11 cellular contexts compared by ENCODE assay signal in the genomic region with DNA sequence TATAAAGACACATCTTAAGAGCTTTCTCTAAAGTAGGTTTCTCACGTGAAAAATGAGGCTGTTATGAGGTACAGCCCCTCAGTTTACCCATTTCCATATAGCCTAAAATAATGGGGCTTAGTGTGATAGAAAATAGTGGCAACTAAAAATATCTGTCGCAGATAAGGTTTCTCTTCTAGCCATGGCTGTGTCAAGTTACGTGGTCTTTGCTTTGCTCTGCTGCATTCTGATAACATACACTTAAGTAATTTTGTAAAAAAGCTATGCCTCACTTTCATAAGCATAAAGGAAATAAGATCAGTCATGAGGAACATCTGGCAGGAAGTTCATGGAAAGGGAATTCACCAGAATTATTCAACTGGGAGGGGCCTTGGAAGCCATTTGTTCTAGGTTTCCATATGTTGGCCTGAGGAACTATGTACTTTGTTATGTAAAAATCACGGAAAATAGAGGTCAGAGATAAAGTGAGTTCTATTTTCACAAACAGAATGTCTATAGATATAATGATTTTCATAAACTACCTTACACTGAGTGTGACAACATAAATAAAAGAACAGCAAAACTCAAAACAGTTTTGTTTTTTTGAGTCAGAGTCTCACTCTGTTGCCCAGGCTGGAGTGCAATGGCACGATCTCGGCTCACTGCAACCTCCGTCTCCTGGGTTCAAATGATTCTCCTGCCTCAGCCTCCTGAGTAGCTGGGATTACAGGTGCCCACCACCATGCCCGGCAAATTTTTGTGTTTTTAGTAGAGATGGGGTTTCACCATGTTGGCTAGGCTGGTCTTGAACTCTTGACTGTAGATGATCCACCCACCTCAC.
DNase-seq lines count a peak whose midpoint lies in the region; ATAC-seq and TF ChIP-seq lines count a peak whose summit lies in the region.
"Had no signal": no experiment of that assay in that cellular context is flagged by ENCODE, and none has a peak within 500 bp of the region (broad histone marks: within the 10 kb centered on the region; RNA-seq: fewer than 3 reads in every experiment).

No MANE protein-coding gene starts in this region.

- H3K4me1 Mint-ChIP-seq in CD8-positive, alpha-beta memory T cell, result peaks cover 9 to 12% (median 10%) of the 10 kb centered on the region in 3 donors
- H3K4me1 Mint-ChIP-seq in CD4-positive, alpha-beta memory T cell, result peaks cover 11 to 15% (median 14%) of the 10 kb centered on the region in 4 donors

- TF ChIP-seq POLR2A in IMR-90 (IDR thresholded peaks at IDR 0.05; ENCODE audit: low read depth, low read length) (no peak), thyroid gland (IDR thresholded peaks at IDR 0.05) (no peak)

- peak overlapping the region; percentile 29; the same call in 1 of the 2 replicates for H3K9ac ChIP-seq in IMR-90 (ENCODE audit: low read depth, low read length)

- H3K27me3 Mint-ChIP-seq in CD8-positive, alpha-beta memory T cell, result no peaks in the 10 kb centered on the region
- no peaks in the 10 kb centered on the region for H3K27me3 Mint-ChIP-seq in CD4-positive, alpha-beta memory T cell

- H3K14ac ChIP-seq in IMR-90 (replicated peaks; ENCODE audit: low read depth, low read length), result peak overlapping the region; percentile 68

- no peaks in the 10 kb centered on the region for H3K9me3 ChIP-seq in CD8-positive, alpha-beta memory T cell (ENCODE audit: low read length)
- H3K9me3 ChIP-seq in IMR-90 (ENCODE audit: control insufficient read depth, insufficient read depth, low read length), result no peaks in the 10 kb centered on the region
- H3K9me3 ChIP-seq in mucosa of descending colon, result no peaks in the 10 kb centered on the region
- H3K9me3 ChIP-seq in thyroid gland, result no peaks in the 10 kb centered on the region
- no peaks in the 10 kb centered on the region for H3K9me3 ChIP-seq in CD4-positive, alpha-beta memory T cell (ENCODE audit: control insufficient read depth in 1 of 2, low read length in 2 of 2)
- H3K9me3 ChIP-seq: body of pancreas, tibial nerve had no signal

- peak overlapping the region; percentile 97 for H4K5ac ChIP-seq in IMR-90 (ENCODE audit: low read depth, low read length)

- no peak overlapping the region for H3K4me3 ChIP-seq in CD8-positive, alpha-beta memory T cell (ENCODE audit: low read length)
- H3K4me3 ChIP-seq in IMR-90 (ENCODE audit: insufficient read depth, low read depth, low read length) (no peak overlapping the region), brain microvascular endothelial cell (ENCODE audit: low read depth, low read length) (no peak overlapping the region), mucosa of descending colon (no peak overlapping the region), thyroid gland (replicated peaks in 1 of 3) (no peak overlapping the region)
- H3K4me3 ChIP-seq in CD4-positive, alpha-beta memory T cell (ENCODE audit: low read length in 2 of 2), result no peak overlapping the region
- H3K4me3 ChIP-seq: body of pancreas, tibial nerve had no signal

- WGBS in IMR-90 (ENCODE audit: extremely low coverage in 2 of 2, insufficient read length in 1 of 2), 2 experiments, result no CpG with 5 or more reads among the region's 8 CpGs
- WGBS in thyroid gland, 2 donors, result 79 to 88% methylated on average over 8 of the region's 8 CpGs

- peak overlapping the region; percentile 61; the same call in 2 of the 3 replicates for H2BK15ac ChIP-seq in IMR-90 (ENCODE audit: low read depth, low read length)

- H3K36me3 Mint-ChIP-seq in CD8-positive, alpha-beta memory T cell, result no peaks in the 10 kb centered on the region
- no peaks in the 10 kb centered on the region for H3K36me3 Mint-ChIP-seq in CD4-positive, alpha-beta memory T cell

- dilution Hi-C loops in IMR-90 (cut with HindIII; ENCODE audit: low sequenced_read_pairs, unreplicated experiment), result no loop called here

- peak overlapping the region; percentile 78; the same call in 1 of the 2 replicates for H3K4ac ChIP-seq in IMR-90 (ENCODE audit: low read depth, low read length)

- no peak overlapping the region for H3K4me3 Mint-ChIP-seq in CD8-positive, alpha-beta memory T cell
- H3K4me3 Mint-ChIP-seq in CD4-positive, alpha-beta memory T cell, result no peak overlapping the region

- no peak for TF ChIP-seq RAD21 in IMR-90 (IDR thresholded peaks at IDR 0.05; ENCODE audit: low read length)

- H3K56ac ChIP-seq in IMR-90 (ENCODE audit: extremely low read depth, insufficient read depth, low read length), result peak overlapping the region; percentile 74

- H4K20me1 ChIP-seq in IMR-90 (ENCODE audit: insufficient read depth, low read length), result no peaks in the 10 kb centered on the region

- no peak overlapping the region for H3K27ac Mint-ChIP-seq in CD8-positive, alpha-beta memory T cell
- no peak overlapping the region for H3K27ac Mint-ChIP-seq in CD4-positive, alpha-beta memory T cell

- peak overlapping the region; percentile 48 for H3K27ac ChIP-seq in CD8-positive, alpha-beta memory T cell (ENCODE audit: low read depth, low read length)
- H3K27ac ChIP-seq in IMR-90 (ENCODE audit: insufficient read depth, low read length) (peak overlapping the region; percentile 80), brain microvascular endothelial cell (peak overlapping the region; percentile 90), thyroid gland (no peak overlapping the region)
- no peak overlapping the region for H3K27ac ChIP-seq in CD4-positive, alpha-beta memory T cell (ENCODE audit: low read depth, low read length)

- no peak overlapping the region for H2AK9ac ChIP-seq in IMR-90 (replicated peaks; ENCODE audit: low read depth, low read length, poor library complexity)

- H3K36me3 ChIP-seq in CD8-positive, alpha-beta memory T cell (ENCODE audit: insufficient read depth, low read length), result no peaks in the 10 kb centered on the region
- H3K36me3 ChIP-seq in IMR-90 (ENCODE audit: control insufficient read depth, insufficient read depth, low read length) (no peaks in the 10 kb centered on the region), brain microvascular endothelial cell (replicated peaks) (no peaks in the 10 kb centered on the region), mucosa of descending colon (ENCODE audit: low read depth) (no peaks in the 10 kb centered on the region), thyroid gland (no peaks in the 10 kb centered on the region)
- no peaks in the 10 kb centered on the region for H3K36me3 ChIP-seq in CD4-positive, alpha-beta memory T cell (ENCODE audit: insufficient read depth, low read length)
- H3K36me3 ChIP-seq: tibial nerve had no signal

- DNase-seq in CD8-positive, alpha-beta memory T cell, result no peak
- DNase-seq in IMR-90 (peak; percentile 93), brain microvascular endothelial cell (peak; percentile 68), mucosa of descending colon (no peak), NCI-H1105 treated with DMSO at 0.1 percent for 48 hours (lab: John Stamatoyannopoulos, UW) (no peak), thyroid gland (no peak)
- no peak for DNase-seq in CD4-positive, alpha-beta memory T cell
- DNase-seq: body of pancreas, NCI-H1694 treated with DMSO at 0.1 percent for 48 hours had no signal

- peak overlapping the region; percentile 49; the same call in 1 of the 2 replicates for H3K4me2 ChIP-seq in IMR-90 (ENCODE audit: low read depth, low read length)

- CTCF ChIA-PET in CD8-positive, alpha-beta memory T cell (lab: Charles Lee), result no interaction called here
- CTCF ChIA-PET in IMR-90 (lab: Yijun Ruan, JAX), result no interaction called here
- CTCF ChIA-PET in CD4-positive, alpha-beta memory T cell (lab: Charles Lee; ENCODE audit: partially characterized antibody), result no interaction called here

- TF ChIP-seq CTCF in IMR-90 (conservative IDR thresholded peaks at IDR 0.05; ENCODE audit: low read depth, low read length) (no peak), brain microvascular endothelial cell (IDR thresholded peaks at IDR 0.05; ENCODE audit: low read depth, low read length, missing control alignments) (no peak), mucosa of descending colon (IDR thresholded peaks at IDR 0.05) (no peak), thyroid gland (IDR thresholded peaks at IDR 0.05) (no peak)

- no peaks in the 10 kb centered on the region for H3K9me3 Mint-ChIP-seq in CD8-positive, alpha-beta memory T cell
- H3K9me3 Mint-ChIP-seq in CD4-positive, alpha-beta memory T cell, result no peaks in the 10 kb centered on the region

- H3K27me3 ChIP-seq in CD8-positive, alpha-beta memory T cell (ENCODE audit: insufficient read depth, low read length, poor library complexity, severe bottlenecking), result no peaks in the 10 kb centered on the region
- H3K27me3 ChIP-seq in IMR-90 (ENCODE audit: control insufficient read depth, insufficient read depth, low read length) (no peaks in the 10 kb centered on the region), brain microvascular endothelial cell (replicated peaks) (no peaks in the 10 kb centered on the region), thyroid gland (no peaks in the 10 kb centered on the region)
- no peaks in the 10 kb centered on the region for H3K27me3 ChIP-seq in CD4-positive, alpha-beta memory T cell (ENCODE audit: insufficient read depth, low read length)
- H3K27me3 ChIP-seq: body of pancreas, tibial nerve had no signal

- in situ Hi-C loops in IMR-90 (cut with MboI; ENCODE audit: low sequenced_read_pairs), result no loop called here
- in situ Hi-C loops in brain microvascular endothelial cell (cut with HindIII; ENCODE audit: low pct_ligation_motif_present, low sequenced_read_pairs), result no loop called here

- peak overlapping the region; percentile 81 for H2BK5ac ChIP-seq in IMR-90 (ENCODE audit: low read depth, low read length, poor library complexity, severe bottlenecking)

- ATAC-seq in IMR-90 (ENCODE audit: low read depth), result peak; percentile 35
- ATAC-seq in mucosa of descending colon, result peak; percentile 54
- ATAC-seq in GM19395 (IDR thresholded peaks at IDR 0.05; ENCODE audit: unreplicated experiment), result no peak

- POLR2A ChIA-PET in CD8-positive, alpha-beta memory T cell (lab: Charles Lee), result no interaction called here
- POLR2A ChIA-PET in IMR-90 (lab: Charles Lee; ENCODE audit: unreplicated experiment), result interaction anchor here (1.1 to 1.2 kb wide), 2 partner anchors 13 to 324 kb away, joined by 3 to 7 read pairs; a partner anchor contains a TSS
- POLR2A ChIA-PET in CD4-positive, alpha-beta memory T cell (lab: Charles Lee; ENCODE audit: partially characterized antibody), result no interaction called here

- peak overlapping the region; percentile 75 to 84 for H4K8ac ChIP-seq in IMR-90 (ENCODE audit: low read depth in 2 of 2, low read length in 2 of 2)

- peak overlapping the region; percentile 79 for H2BK120ac ChIP-seq in IMR-90 (ENCODE audit: low read depth, low read length)

- H3K4me1 ChIP-seq in CD8-positive, alpha-beta memory T cell (ENCODE audit: insufficient read depth, low read length), result peaks cover 2% of the 10 kb centered on the region
- H3K4me1 ChIP-seq in IMR-90 (ENCODE audit: control insufficient read depth, insufficient read depth, low read length) (peaks cover 8% of the 10 kb centered on the region), mucosa of descending colon (ENCODE audit: low read depth) (no peaks in the 10 kb centered on the region), thyroid gland (peaks cover 24 to 40% of the 10 kb centered on the region in 2 donors)
- H3K4me1 ChIP-seq in CD4-positive, alpha-beta memory T cell (ENCODE audit: insufficient read depth, low read length), result peaks cover 14% of the 10 kb centered on the region

- H2AFZ ChIP-seq in IMR-90 (replicated peaks; ENCODE audit: low read length, poor library complexity), result no peak overlapping the region

- H3K9me1 ChIP-seq in IMR-90 (ENCODE audit: insufficient read depth, low read length), result no peaks in the 10 kb centered on the region

- no TSS peak for BruUV-seq in IMR-90 (replicated peaks; lab: Mats Ljungman, UMichigan)

- peak overlapping the region; percentile 83; the same call in 1 of the 2 replicates for H2AK5ac ChIP-seq in IMR-90 (ENCODE audit: low read depth, low read length)

- H3K79me1 ChIP-seq in IMR-90 (ENCODE audit: low read depth in 1 of 2, low read length in 2 of 2), result no peaks in the 10 kb centered on the region

- H4K91ac ChIP-seq in IMR-90 (ENCODE audit: insufficient read depth, low read depth, low read length), result peak overlapping the region; percentile 82

- intact Hi-C loops in IMR-90 (cut with micrococcal nuclease), result loop anchor here (2.0 kb wide), 2 partner anchors 18 to 318 kb away; no protein-coding TSS in a partner anchor
- intact Hi-C loops in mucosa of descending colon (cut with DNase I, micrococcal nuclease), result no loop called here
- intact Hi-C loops in thyroid gland (cut with DNase I), result no loop called here
- intact Hi-C loops in CD4-positive, alpha-beta memory T cell (cut with micrococcal nuclease), result no loop called here

- peak overlapping the region; percentile 36; the same call in 1 of the 2 replicates for H3K23ac ChIP-seq in IMR-90 (ENCODE audit: low read depth, low read length)

- peak overlapping the region; percentile 81 for H2BK20ac ChIP-seq in IMR-90 (ENCODE audit: low read depth, low read length)

- H3K18ac ChIP-seq in IMR-90 (ENCODE audit: low read depth, low read length), result peak overlapping the region; percentile 96

Comparison
In these comparisons a context has a peak if more than half of its experiments do, and no peak if none do; other contexts are left out.
1. DNase-seq: peak in IMR-90 (single experiment) and brain microvascular endothelial cell (single experiment); none in CD8-positive, alpha-beta memory T cell (0 of 5), mucosa of descending colon (0 of 3), NCI-H1105 treated with DMSO at 0.1 percent for 48 hours (single experiment), thyroid gland (0 of 2) and CD4-positive, alpha-beta memory T cell (0 of 5).
2. H3K27ac ChIP-seq: peak in CD8-positive, alpha-beta memory T cell (single experiment), IMR-90 (single experiment) and brain microvascular endothelial cell (single experiment); none in thyroid gland (0 of 3) and CD4-positive, alpha-beta memory T cell (single experiment).